Comparison of ENCODE assay signal across 9 cellular contexts in genomic region chr22:17368727-17369552, GRCh38. TPM values are rescaled to one million over a fixed set of nuclear protein-coding genes. Genes with fewer than 3 reads are reported as not detected.
DNase-seq lines count a peak whose midpoint lies in the region; ATAC-seq, FAIRE-seq and TF ChIP-seq lines count a peak whose summit lies in the region.
"Had no signal": no experiment of that assay in that cellular context is flagged by ENCODE, and none has a peak within 500 bp of the region (broad histone marks: within the 10 kb centered on the region; RNA-seq: fewer than 3 reads in every experiment).

TSS of gene CECR2 (plus strand) at chr22:17369460. CDS start at chr22:17369784, 324 bp downstream.

- peak within 1 kb of the TSS; percentile 72; the same call in 1 of the 2 replicates for H2BK20ac ChIP-seq in H1 (ENCODE audit: low read length)

- H3K9ac ChIP-seq in H1 (replicated peaks in 1 of 4; ENCODE audit: extremely low read depth in 1 of 4, low read depth in 3 of 4, low read length in 3 of 4) = peak within 1 kb of the TSS; percentile 87 to 98 (median 90)

- peak within 1 kb of the TSS; percentile 80 to 86 (median 84) for H3K4me3 Mint-ChIP-seq in CD4-positive, CD25-positive, alpha-beta regulatory T cell
- peak within 1 kb of the TSS; percentile 93 for H3K4me3 Mint-ChIP-seq in type B pancreatic cell

- POLR2A ChIA-PET in H1 (lab: Charles Lee; ENCODE audit: partially characterized antibody) = interaction anchor here (0.6 to 4.5 kb wide), 31 partner anchors 8 to 197 kb away, joined by 3 to 41 read pairs (median 4); no protein-coding TSS in a partner anchor

- H2BK15ac ChIP-seq in H1 (ENCODE audit: low read length) = no peak within 1 kb of the TSS

- no peak for DNase-seq in CD4-positive, CD25-positive, alpha-beta regulatory T cell
- DNase-seq in HuH-7.5 (ENCODE audit: low spot score) (peak; percentile 67), SK-MEL-5 (ENCODE audit: low read depth, low spot score) (peak; percentile 73), H1 (ENCODE audit: low read depth in 1 of 2, low spot score in 2 of 2) (peak; percentile 60 to 84), type B pancreatic cell (ENCODE audit: extremely low spot score, unreplicated experiment) (peak; percentile 82), COLO829 (ENCODE audit: low spot score) (no peak)

- peak within 1 kb of the TSS; percentile 80 for H3K4ac ChIP-seq in H1 (replicated peaks; ENCODE audit: insufficient read length, low read depth, low read length)

- H4K8ac ChIP-seq in H1 (ENCODE audit: extremely low read depth, insufficient read depth, low read length) = peak within 1 kb of the TSS; percentile 95

- H3K56ac ChIP-seq in H1 (replicated peaks; ENCODE audit: insufficient read length, low read depth, low read length) = peak within 1 kb of the TSS; percentile 92

- H2BK5ac ChIP-seq in H1 (ENCODE audit: low read depth, low read length) = peak within 1 kb of the TSS; percentile 97

- no peak within 1 kb of the TSS for H3K23ac ChIP-seq in H1 (ENCODE audit: insufficient read length)

- H4K5ac ChIP-seq in H1 (ENCODE audit: insufficient read length, low read depth, low read length) = peak within 1 kb of the TSS; percentile 80

- peak within 1 kb of the TSS; percentile 53; the same call in 1 of the 2 replicates for H2BK12ac ChIP-seq in H1 (ENCODE audit: low read depth, low read length)

- no peak within 1 kb of the TSS; the same call in 1 of the 2 replicates for H2AK5ac ChIP-seq in H1 (ENCODE audit: low read depth, low read length)

- in situ Hi-C loops in SK-MEL-5 (cut with HindIII; ENCODE audit: low pct_unique_long_range_greater_than_20kb, low sequenced_read_pairs) = no loop called here

- TF ChIP-seq RAD21 in H1 (IDR thresholded peaks at IDR 0.05 in 1 of 2, conservative IDR thresholded peaks at IDR 0.05 in 1 of 2; ENCODE audit: low read depth in 2 of 2, low read length in 2 of 2) = peak in 1 of 2 experiments; percentile 3; a peak in 1 of 4 replicates

- ATAC-seq in CD4-positive, CD25-positive, alpha-beta regulatory T cell (ENCODE audit: low read depth in 2 of 2) = peak in 1 of 2 donors; percentile 36
- no peak for ATAC-seq in GM18867 (IDR thresholded peaks at IDR 0.05; ENCODE audit: unreplicated experiment)

- peak in 1 of 2 experiments; percentile 89; a peak in 2 of 3 replicates for TF ChIP-seq EP300 in H1 (IDR thresholded peaks at IDR 0.05; ENCODE audit: borderline replicate concordance in 1 of 2, low read depth in 2 of 2, low read length in 2 of 2)

- peaks cover 0 to 2% of the 10 kb centered on the region in 2 experiments for H4K20me1 ChIP-seq in H1 (replicated peaks in 1 of 2; ENCODE audit: control insufficient read depth in 1 of 2, insufficient read depth in 2 of 2, low read length in 2 of 2)

- WGBS in H1 (ENCODE audit: extremely low coverage in 1 of 2, insufficient coverage in 1 of 2, insufficient read length in 1 of 2, insufficient replicate concordance in 2 of 2, low coverage in 1 of 2, low lambda C conversion rate in 2 of 2, missing lambda C conversion rate in 1 of 2), 2 experiments = 1% methylated on average over 24 of the region's 69 CpGs; no CpG with 5 or more reads in 1 of the 2 experiments

- H3K79me2 ChIP-seq in H1 (ENCODE audit: control insufficient read depth in 1 of 2, insufficient read depth in 2 of 2, low read length in 2 of 2) = peaks cover 39 to 57% of the 10 kb centered on the region in 2 experiments

- peaks cover 31% of the 10 kb centered on the region for H3K27me3 ChIP-seq in CD4-positive, CD25-positive, alpha-beta regulatory T cell (ENCODE audit: control insufficient read depth, insufficient read depth, low read length)
- H3K27me3 ChIP-seq in H1 (replicated peaks in 1 of 4; ENCODE audit: control insufficient read depth in 3 of 4, extremely low read depth in 1 of 4, insufficient read depth in 3 of 4, low read length in 3 of 4) (no peaks in the 10 kb centered on the region), mononuclear cell (ENCODE audit: insufficient read depth, low read length) (peaks cover 64% of the 10 kb centered on the region)

- H3K27ac Mint-ChIP-seq in CD4-positive, CD25-positive, alpha-beta regulatory T cell = peak within 1 kb of the TSS in 2 of 3 donors; percentile 8 to 43
- peak within 1 kb of the TSS; percentile 90 for H3K27ac Mint-ChIP-seq in type B pancreatic cell

- peaks cover 12 to 36% (median 23%) of the 10 kb centered on the region in 4 donors for H3K4me1 Mint-ChIP-seq in CD4-positive, CD25-positive, alpha-beta regulatory T cell
- H3K4me1 Mint-ChIP-seq in type B pancreatic cell (ENCODE audit: unreplicated experiment) = peaks cover 28% of the 10 kb centered on the region

- H4K91ac ChIP-seq in H1 (replicated peaks; ENCODE audit: insufficient read length, low read length) = peak within 1 kb of the TSS; percentile 98

- no peak for FAIRE-seq in H1 (lab: Jason Lieb, UNC)
- FAIRE-seq: colon had no signal

- H3K4me3 ChIP-seq in CD4-positive, CD25-positive, alpha-beta regulatory T cell (ENCODE audit: low read depth, low read length) = no peak within 1 kb of the TSS
- H3K4me3 ChIP-seq in H1 (ENCODE audit: extremely low read depth in 1 of 4, insufficient read depth in 2 of 4, low read depth in 3 of 4, low read length in 4 of 4) (peak within 1 kb of the TSS; percentile 82 to 92 (median 90)), mononuclear cell (ENCODE audit: low read length) (peak within 1 kb of the TSS; percentile 18)

- H3K27me3 Mint-ChIP-seq in CD4-positive, CD25-positive, alpha-beta regulatory T cell = peaks cover 78% of the 10 kb centered on the region
- H3K27me3 Mint-ChIP-seq in type B pancreatic cell = peaks cover 27% of the 10 kb centered on the region

- H3K14ac ChIP-seq in H1 (ENCODE audit: insufficient read length) = no peak within 1 kb of the TSS

- peaks cover 12% of the 10 kb centered on the region; the same call in 1 of the 2 replicates for H3K23me2 ChIP-seq in H1 (ENCODE audit: low read depth, low read length)

- peak; percentile 14 to 18; a peak in 2 of 3 replicates for TF ChIP-seq POLR2A in H1 (IDR thresholded peaks at IDR 0.05; ENCODE audit: control extremely low read depth in 1 of 2, low read depth in 2 of 2, low read length in 2 of 2)

- no peak within 1 kb of the TSS for H2AFZ ChIP-seq in H1 (ENCODE audit: low read length)

- H3K18ac ChIP-seq in H1 (ENCODE audit: extremely low read depth, low read length) = peak within 1 kb of the TSS; percentile 96

- H3K9me3 Mint-ChIP-seq in CD4-positive, CD25-positive, alpha-beta regulatory T cell = peaks cover 0 to 7% (median 1%) of the 10 kb centered on the region in 7 donors
- no peaks in the 10 kb centered on the region for H3K9me3 Mint-ChIP-seq in type B pancreatic cell

- CTCF ChIA-PET in H1 (lab: Charles Lee; ENCODE audit: partially characterized antibody) = interaction anchor here (0.6 to 4.4 kb wide), 7 partner anchors 67 to 197 kb away, joined by 3 to 22 read pairs (median 4); no protein-coding TSS in a partner anchor

- H3K4me1 ChIP-seq in CD4-positive, CD25-positive, alpha-beta regulatory T cell (ENCODE audit: control insufficient read depth, insufficient read depth, low read length, poor library complexity, severe bottlenecking) = peaks cover 21% of the 10 kb centered on the region
- H3K4me1 ChIP-seq in H1 (replicated peaks in 1 of 4; ENCODE audit: control insufficient read depth in 3 of 4, insufficient read depth in 4 of 4, low read length in 3 of 4) (peaks cover 2 to 16% (median 7%) of the 10 kb centered on the region in 4 experiments; a peak in 6 of 7 replicates), mononuclear cell (ENCODE audit: insufficient read depth, low read length) (peaks cover 17% of the 10 kb centered on the region)

- H2BK120ac ChIP-seq in H1 (replicated peaks; ENCODE audit: low read depth, low read length) = peak within 1 kb of the TSS; percentile 81

- no peak within 1 kb of the TSS for H3K27ac ChIP-seq in CD4-positive, CD25-positive, alpha-beta regulatory T cell (ENCODE audit: insufficient read depth, low read length, poor library complexity, severe bottlenecking)
- H3K27ac ChIP-seq in H1 (ENCODE audit: low read depth, low read length) = peak within 1 kb of the TSS; percentile 91

- peak within 1 kb of the TSS; percentile 74 to 78 for H3K4me2 ChIP-seq in H1 (ENCODE audit: insufficient read depth in 1 of 2, low read depth in 2 of 2, low read length in 2 of 2)

- 0 out of 2 replicates have a peak, but pooled peaks cover 2% of the 10 kb centered on the region for H3K79me1 ChIP-seq in H1 (ENCODE audit: low read depth, low read length)

- TF ChIP-seq CTCF in H1 (IDR thresholded peaks at IDR 0.05; ENCODE audit: control extremely low read depth in 1 of 3, insufficient read depth in 1 of 3, low read depth in 1 of 3, low read length in 3 of 3) (no peak), type B pancreatic cell (conservative IDR thresholded peaks at IDR 0.05) (no peak)

- H3K9me3 ChIP-seq in CD4-positive, CD25-positive, alpha-beta regulatory T cell (ENCODE audit: control insufficient read depth in 2 of 2, low read length in 2 of 2) = no peaks in the 10 kb centered on the region
- H3K9me3 ChIP-seq in H1 (ENCODE audit: insufficient read depth in 2 of 2, low read depth in 1 of 2, low read length in 1 of 2) (no peaks in the 10 kb centered on the region), mononuclear cell (ENCODE audit: low read depth, low read length) (no peaks in the 10 kb centered on the region)

- no peaks in the 10 kb centered on the region for H3K36me3 Mint-ChIP-seq in CD4-positive, CD25-positive, alpha-beta regulatory T cell
- no peaks in the 10 kb centered on the region for H3K36me3 Mint-ChIP-seq in type B pancreatic cell

- no peaks in the 10 kb centered on the region for H3K36me3 ChIP-seq in CD4-positive, CD25-positive, alpha-beta regulatory T cell (ENCODE audit: control insufficient read depth, insufficient read depth, low read length)
- no peaks in the 10 kb centered on the region for H3K36me3 ChIP-seq in H1 (ENCODE audit: control insufficient read depth in 2 of 4, insufficient read depth in 4 of 4, low read length in 3 of 4)

TF ChIP-seq in H1, 55 proteins besides CTCF, POLR2A, EP300 and RAD21 (continues in another document):
- peak; percentile 73; the same call in 1 of the 2 replicates for TF ChIP-seq TAF1 (IDR thresholded peaks at IDR 0.05; ENCODE audit: low read depth, low read length)

RNA-seq across cellular contexts. Expression of gene CECR2, which starts in this region (rescaled TPM):
- not detected for total RNA-seq in CD4-positive, CD25-positive, alpha-beta regulatory T cell
- not detected for polyA plus RNA-seq in CD4-positive, CD25-positive, alpha-beta regulatory T cell
- total RNA-seq in SK-MEL-5 (2014; rRNA removed; shearing (Covaris generic)) = 4.8 and 5.7 TPM in 2 replicates
- polyA plus RNA-seq in SK-MEL-5 (2015; cell fraction: cytosol; rRNA removed) = 4.6 and 7.4 TPM in 2 replicates
- 6.6 and 14.0 TPM in 2 replicates for polyA plus RNA-seq in SK-MEL-5 (2015; cell fraction: nucleus; rRNA removed)
- total RNA-seq in H1 (2021; fragmentation: NEBNext Ultra II Directional; extraction: Animal tissue kit (Norgen Biotek cat#: 25700)) = 123 and 131 TPM in 2 replicates
- polyA plus RNA-seq in H1 (2011; rRNA removed) = 18.3 and 22.2 TPM in 2 replicates
- polyA plus RNA-seq in H1 (2011; cell fraction: cytosol; rRNA removed) = 17.7 TPM
- polyA plus RNA-seq in H1 (2011; cell fraction: nucleus; rRNA removed) = 41.9 TPM
- 35.3 to 44.8 TPM (median 42.0 TPM) in 4 replicates for polyA plus RNA-seq in H1 (2012, experiment 1 of 2)
- polyA plus RNA-seq in H1 (2012, experiment 2 of 2) = 5.8 TPM
- 33.3 TPM for polyA plus RNA-seq in H1 (2013, experiment 1 of 2)
- polyA plus RNA-seq in H1 (2013, experiment 2 of 2) = 30.9 TPM
- 55.8 and 66.8 TPM in 2 replicates for polyA minus RNA-seq in H1 (2011; rRNA and poly(A)+ RNA removed)
- polyA minus RNA-seq in H1 (2011; cell fraction: cytosol; rRNA and poly(A)+ RNA removed) = 60.4 TPM
- 55.3 TPM for polyA minus RNA-seq in H1 (2011; cell fraction: nucleus; rRNA and poly(A)+ RNA removed)
- 0.10 TPM for total RNA-seq in mononuclear cell
- 7.9 and 25.3 TPM in 2 replicates for total RNA-seq in type B pancreatic cell (ENCODE audit: low replicate concordance)

Comparison
In these comparisons a context has a peak if more than half of its experiments do, and no peak if none do; other contexts are left out.
1. RNA of gene CECR2 (polyA plus RNA-seq): 5.8 to 44.8 TPM in H1; not detected in CD4-positive, CD25-positive, alpha-beta regulatory T cell; every median in the first group is over 4 times any median in the second.
2. DNase-seq: peak in HuH-7.5 (single experiment), SK-MEL-5 (single experiment), H1 (2 of 2) and type B pancreatic cell (single experiment); none in CD4-positive, CD25-positive, alpha-beta regulatory T cell (0 of 3) and COLO829 (single experiment).